Comparison of ENCODE assay signal across 14 cellular contexts in the genomic region with DNA sequence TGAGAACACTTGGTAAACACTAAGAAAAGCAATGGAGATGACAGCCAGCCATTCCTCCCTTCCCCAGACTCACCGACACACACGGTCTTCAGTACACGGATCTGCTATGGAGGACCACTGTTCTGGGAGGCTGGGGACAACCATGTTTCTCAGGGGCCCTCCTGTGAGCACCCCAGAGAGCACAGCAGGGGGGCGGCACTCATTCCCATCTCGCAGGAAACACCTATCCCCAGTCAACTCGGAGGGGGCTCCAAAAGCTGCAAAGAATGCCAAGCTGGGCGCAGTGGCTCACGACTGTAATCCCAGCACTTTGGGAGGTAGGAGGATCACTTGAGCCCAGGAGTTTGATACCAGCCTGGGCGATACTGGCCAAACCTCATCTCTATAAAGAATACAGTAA.
A peak's percentile ranks its signal among the peaks of the same experiment; 100 is the strongest.
DNase-seq lines count a peak whose midpoint lies in the region; ATAC-seq and TF ChIP-seq lines count a peak whose summit lies in the region.
"Had no signal": no experiment of that assay in that cellular context is flagged by ENCODE, and none has a peak within 500 bp of the region (broad histone marks: within the 10 kb centered on the region; RNA-seq: fewer than 3 reads in every experiment).

No MANE protein-coding gene starts in this region.

- no peaks in the 10 kb centered on the region for H4K20me1 ChIP-seq in BLaER1

- intact Hi-C loops in CD14-positive monocyte (cut with micrococcal nuclease): no loop called here
- intact Hi-C loops in spleen (cut with DNase I; ENCODE audit: low total_unique reads): no loop called here

- H3K4me3 ChIP-seq in BLaER1 (no peak overlapping the region), endodermal cell (ENCODE audit: low read length) (no peak overlapping the region), spleen (no peak overlapping the region)
- H3K4me3 ChIP-seq: A549, GM23338 had no signal

- H3K4me3 Mint-ChIP-seq in CD14-positive monocyte (no peak overlapping the region), endodermal cell (no peak overlapping the region)
- H3K4me3 Mint-ChIP-seq: CD4-positive, alpha-beta T cell; GM23338 had no signal

- no peaks in the 10 kb centered on the region for H3K9me3 ChIP-seq in BLaER1
- H3K9me3 ChIP-seq in endodermal cell (ENCODE audit: control insufficient read depth, low read length): no peaks in the 10 kb centered on the region
- no peaks in the 10 kb centered on the region for H3K9me3 ChIP-seq in spleen
- H3K9me3 ChIP-seq: A549 had no signal

- no peak for TF ChIP-seq CTCF in CD14-positive monocyte (IDR thresholded peaks at IDR 0.05)
- TF ChIP-seq CTCF in endodermal cell (conservative IDR thresholded peaks at IDR 0.05): no peak
- TF ChIP-seq CTCF in spleen (IDR thresholded peaks at IDR 0.05 in 8 of 11, conservative IDR thresholded peaks at IDR 0.05 in 3 of 11): no peak

- H3K27ac ChIP-seq in BLaER1: no peak overlapping the region
- H3K27ac ChIP-seq in endodermal cell (ENCODE audit: low read depth, low read length): no peak overlapping the region
- no peak overlapping the region for H3K27ac ChIP-seq in spleen
- H3K27ac ChIP-seq: A549, HL-60 had no signal

- H3K4me1 ChIP-seq in BLaER1 (peaks cover 41% of the 10 kb centered on the region), endodermal cell (ENCODE audit: control insufficient read depth, insufficient read depth, low read length) (no peaks in the 10 kb centered on the region), spleen (peaks cover 0 to 16% (median 0%) of the 10 kb centered on the region in 6 donors)
- H3K4me1 ChIP-seq: A549 had no signal

- peaks cover 0 to 8% (median 0%) of the 10 kb centered on the region in 7 donors for H3K9me3 Mint-ChIP-seq in CD14-positive monocyte
- H3K9me3 Mint-ChIP-seq in endodermal cell: no peaks in the 10 kb centered on the region
- H3K9me3 Mint-ChIP-seq: CD4-positive, alpha-beta T cell; GM23338 had no signal

- H3K36me3 ChIP-seq in BLaER1 (peaks cover 18% of the 10 kb centered on the region), endodermal cell (ENCODE audit: control insufficient read depth, insufficient read depth, low read length) (peaks cover 42% of the 10 kb centered on the region), spleen (peaks cover 0 to 92% (median 31%) of the 10 kb centered on the region in 6 donors)

- H3K4me1 Mint-ChIP-seq in CD14-positive monocyte (no peaks in the 10 kb centered on the region), endodermal cell (no peaks in the 10 kb centered on the region)

- peak; percentile 10 for DNase-seq in CD14-positive monocyte (ENCODE audit: low spot score)
- DNase-seq in endodermal cell: no peak
- peak; percentile 54 for DNase-seq in spleen
- no peak for DNase-seq in effector CD4-positive, alpha-beta T cell
- DNase-seq: Calu3; CD4-positive, alpha-beta T cell; DMS79 had no signal

- H3K27me3 ChIP-seq in BLaER1 (no peaks in the 10 kb centered on the region), endodermal cell (ENCODE audit: control insufficient read depth, insufficient read depth, low read length, poor library complexity, severe bottlenecking) (no peaks in the 10 kb centered on the region), spleen (replicated peaks in 1 of 7) (no peaks in the 10 kb centered on the region)

- H3K27me3 Mint-ChIP-seq in CD14-positive monocyte (ENCODE audit: low read depth in 3 of 3) (peaks cover 5 to 16% (median 12%) of the 10 kb centered on the region in 3 donors), endodermal cell (ENCODE audit: insufficient read depth) (no peaks in the 10 kb centered on the region)
- H3K27me3 Mint-ChIP-seq: CD4-positive, alpha-beta T cell had no signal

- WGBS in endodermal cell (ENCODE audit: insufficient coverage in 1 of 2, insufficient read length in 1 of 2), 2 experiments: 91 to 95% methylated on average over 5 to 9 of the region's 9 CpGs
- WGBS in spleen, 5 donors: 69 to 88% (median 87%) methylated on average over 1 to 9 of the region's 9 CpGs

- no peak overlapping the region for H3K27ac Mint-ChIP-seq in CD14-positive monocyte
- H3K27ac Mint-ChIP-seq in endodermal cell: peak overlapping the region; percentile 21
- H3K27ac Mint-ChIP-seq: CD4-positive, alpha-beta T cell; GM23338 had no signal

- H3K4me2 ChIP-seq in BLaER1: peak overlapping the region; percentile 70
- H3K4me2 ChIP-seq: A549, GM23338 had no signal

- peaks cover 0 to 29% of the 10 kb centered on the region in 2 donors for H3K36me3 Mint-ChIP-seq in CD14-positive monocyte
- peaks cover 41% of the 10 kb centered on the region for H3K36me3 Mint-ChIP-seq in endodermal cell (ENCODE audit: low read depth)

- no peak overlapping the region; the same call in 1 of the 2 replicates for H3K9ac ChIP-seq in BLaER1
- H3K9ac ChIP-seq in endodermal cell (ENCODE audit: extremely low read depth, low read length, poor library complexity, severe bottlenecking): no peak overlapping the region

- no peak for TF ChIP-seq POLR2A in spleen (IDR thresholded peaks at IDR 0.05)

- ATAC-seq in GM21619 (IDR thresholded peaks at IDR 0.05; ENCODE audit: unreplicated experiment) (no peak), HG03095 (IDR thresholded peaks at IDR 0.05; ENCODE audit: unreplicated experiment) (no peak), HG02763 (IDR thresholded peaks at IDR 0.05; ENCODE audit: unreplicated experiment) (no peak)
- ATAC-seq: A549, GM23338 had no signal

Comparison
In these comparisons a context has a peak if more than half of its experiments do, and no peak if none do; other contexts are left out.
1. DNase-seq: peak in CD14-positive monocyte (single experiment) and spleen (single experiment); none in endodermal cell (single experiment) and effector CD4-positive, alpha-beta T cell (single experiment).